In genomic region chr19:53333466-53334449, GRCh38 we compare ENCODE assay signal across 1 cellular context.
TF ChIP-seq lines count a peak whose summit lies in the region.

ZNF845 (plus strand) TSS chr19:53333749; CDS start chr19:53341308, 7,559 bp downstream.

TF ChIP-seq in HepG2, 621 proteins besides CTCF, POLR2A, EP300 and RAD21 (continued from another document):
- TF ChIP-seq, protein P1, sequence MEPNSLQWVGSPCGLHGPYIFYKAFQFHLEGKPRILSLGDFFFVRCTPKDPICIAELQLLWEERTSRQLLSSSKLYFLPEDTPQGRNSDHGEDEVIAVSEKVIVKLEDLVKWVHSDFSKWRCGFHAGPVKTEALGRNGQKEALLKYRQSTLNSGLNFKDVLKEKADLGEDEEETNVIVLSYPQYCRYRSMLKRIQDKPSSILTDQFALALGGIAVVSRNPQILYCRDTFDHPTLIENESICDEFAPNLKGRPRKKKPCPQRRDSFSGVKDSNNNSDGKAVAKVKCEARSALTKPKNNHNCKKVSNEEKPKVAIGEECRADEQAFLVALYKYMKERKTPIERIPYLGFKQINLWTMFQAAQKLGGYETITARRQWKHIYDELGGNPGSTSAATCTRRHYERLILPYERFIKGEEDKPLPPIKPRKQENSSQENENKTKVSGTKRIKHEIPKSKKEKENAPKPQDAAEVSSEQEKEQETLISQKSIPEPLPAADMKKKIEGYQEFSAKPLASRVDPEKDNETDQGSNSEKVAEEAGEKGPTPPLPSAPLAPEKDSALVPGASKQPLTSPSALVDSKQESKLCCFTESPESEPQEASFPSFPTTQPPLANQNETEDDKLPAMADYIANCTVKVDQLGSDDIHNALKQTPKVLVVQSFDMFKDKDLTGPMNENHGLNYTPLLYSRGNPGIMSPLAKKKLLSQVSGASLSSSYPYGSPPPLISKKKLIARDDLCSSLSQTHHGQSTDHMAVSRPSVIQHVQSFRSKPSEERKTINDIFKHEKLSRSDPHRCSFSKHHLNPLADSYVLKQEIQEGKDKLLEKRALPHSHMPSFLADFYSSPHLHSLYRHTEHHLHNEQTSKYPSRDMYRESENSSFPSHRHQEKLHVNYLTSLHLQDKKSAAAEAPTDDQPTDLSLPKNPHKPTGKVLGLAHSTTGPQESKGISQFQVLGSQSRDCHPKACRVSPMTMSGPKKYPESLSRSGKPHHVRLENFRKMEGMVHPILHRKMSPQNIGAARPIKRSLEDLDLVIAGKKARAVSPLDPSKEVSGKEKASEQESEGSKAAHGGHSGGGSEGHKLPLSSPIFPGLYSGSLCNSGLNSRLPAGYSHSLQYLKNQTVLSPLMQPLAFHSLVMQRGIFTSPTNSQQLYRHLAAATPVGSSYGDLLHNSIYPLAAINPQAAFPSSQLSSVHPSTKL (CRISPR knock-in tag; IDR thresholded peaks at IDR 0.05): 0 out of 2 replicates have a peak, but pooled peaks have one; percentile 26
